In the genomic region with DNA sequence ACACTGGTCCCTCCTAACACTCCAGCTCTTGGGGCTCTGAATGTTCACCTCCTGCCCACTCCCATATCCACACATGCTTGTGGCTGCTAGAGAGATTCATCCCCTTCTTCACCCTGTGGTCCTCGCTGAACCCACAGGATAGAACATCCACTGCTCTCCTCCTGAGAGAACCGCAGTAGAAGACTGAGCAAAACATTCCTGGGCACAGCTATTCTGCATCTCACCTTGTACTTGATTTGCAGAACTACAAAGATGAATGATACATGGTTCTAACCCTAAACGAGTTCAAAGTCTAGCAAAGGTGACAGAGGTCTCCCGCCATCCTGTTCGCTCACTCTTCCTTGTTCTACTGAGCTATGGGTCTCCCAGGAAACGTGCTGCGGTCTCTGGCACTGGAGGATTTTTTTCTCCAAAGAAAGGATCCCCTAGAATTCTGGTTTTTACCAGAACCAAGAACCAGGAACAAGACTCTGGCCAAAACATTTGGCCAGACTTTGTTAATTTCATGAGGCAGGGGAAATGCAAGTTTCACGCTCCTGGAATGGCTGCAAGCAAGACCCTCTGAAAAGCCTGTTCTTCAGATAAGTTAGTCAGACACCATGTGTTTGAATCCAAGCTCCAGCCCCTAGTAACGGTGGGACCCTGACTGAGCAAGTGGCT, we compare ENCODE assay signal across 1 cellular context.
TF ChIP-seq lines count a peak whose summit lies in the region.

No MANE protein-coding gene starts in this region.

TF ChIP-seq in HepG2, 621 proteins besides CTCF, POLR2A, EP300 and RAD21 (continued from another document and continues in another):
- no peak; the same call in 1 of the 2 replicates for TF ChIP-seq TGIF2 (CRISPR knock-in tag; IDR thresholded peaks at IDR 0.05)
- TF ChIP-seq NFYB (CRISPR knock-in tag; IDR thresholded peaks at IDR 0.05): no peak
- 0 out of 2 replicates have a peak, but pooled peaks have one; percentile 34 for TF ChIP-seq CENPT (CRISPR knock-in tag; IDR thresholded peaks at IDR 0.05; ENCODE audit: low read depth)
- no peak for TF ChIP-seq ZNF510 (CRISPR knock-in tag; IDR thresholded peaks at IDR 0.05; ENCODE audit: low read depth)
- peak; percentile 58; the same call in 1 of the 2 replicates for TF ChIP-seq MAX (IDR thresholded peaks at IDR 0.05)
- no peak for TF ChIP-seq NFE2L2 (IDR thresholded peaks at IDR 0.05; ENCODE audit: low read length)
- no peak for TF ChIP-seq ZNF557 (CRISPR knock-in tag; IDR thresholded peaks at IDR 0.05)
- TF ChIP-seq, protein P1, sequence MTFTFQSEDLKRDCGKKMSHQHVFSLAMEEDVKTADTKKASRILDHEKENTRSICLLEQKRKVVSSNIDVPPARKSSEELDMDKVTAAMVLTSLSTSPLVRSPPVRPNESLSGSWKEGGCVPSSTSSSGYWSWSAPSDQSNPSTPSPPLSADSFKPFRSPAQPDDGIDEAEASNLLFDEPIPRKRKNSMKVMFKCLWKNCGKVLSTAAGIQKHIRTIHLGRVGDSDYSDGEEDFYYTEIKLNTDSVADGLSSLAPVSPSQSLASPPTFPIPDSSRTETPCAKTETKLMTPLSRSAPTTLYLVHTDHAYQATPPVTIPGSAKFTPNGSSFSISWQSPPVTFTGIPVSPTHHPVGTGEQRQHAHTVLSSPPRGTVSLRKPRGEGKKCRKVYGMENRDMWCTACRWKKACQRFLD (CRISPR knock-in tag; IDR thresholded peaks at IDR 0.05; ENCODE audit: borderline replicate concordance): 0 out of 2 replicates have a peak, but pooled peaks have one; percentile 23
- no peak for TF ChIP-seq ZNF569 (CRISPR knock-in tag; IDR thresholded peaks at IDR 0.05; ENCODE audit: borderline replicate concordance)
- no peak for TF ChIP-seq ZSCAN30 (CRISPR knock-in tag; IDR thresholded peaks at IDR 0.05)
- TF ChIP-seq GATAD1 (CRISPR knock-in tag; IDR thresholded peaks at IDR 0.05): peak; percentile 6; the same call in 1 of the 2 replicates
- no peak for TF ChIP-seq TRIM22 (IDR thresholded peaks at IDR 0.05)
- no peak for TF ChIP-seq GABPA (IDR thresholded peaks at IDR 0.05; ENCODE audit: low read depth, low read length)
- TF ChIP-seq GABPA (CRISPR knock-in tag; IDR thresholded peaks at IDR 0.05; ENCODE audit: low read depth): no peak
- no peak for TF ChIP-seq NFE2 (CRISPR knock-in tag; IDR thresholded peaks at IDR 0.05)
- TF ChIP-seq, protein P2, sequence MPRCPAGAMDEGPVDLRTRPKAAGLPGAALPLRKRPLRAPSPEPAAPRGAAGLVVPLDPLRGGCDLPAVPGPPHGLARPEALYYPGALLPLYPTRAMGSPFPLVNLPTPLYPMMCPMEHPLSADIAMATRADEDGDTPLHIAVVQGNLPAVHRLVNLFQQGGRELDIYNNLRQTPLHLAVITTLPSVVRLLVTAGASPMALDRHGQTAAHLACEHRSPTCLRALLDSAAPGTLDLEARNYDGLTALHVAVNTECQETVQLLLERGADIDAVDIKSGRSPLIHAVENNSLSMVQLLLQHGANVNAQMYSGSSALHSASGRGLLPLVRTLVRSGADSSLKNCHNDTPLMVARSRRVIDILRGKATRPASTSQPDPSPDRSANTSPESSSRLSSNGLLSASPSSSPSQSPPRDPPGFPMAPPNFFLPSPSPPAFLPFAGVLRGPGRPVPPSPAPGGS (CRISPR knock-in tag; IDR thresholded peaks at IDR 0.05): no peak
- TF ChIP-seq ZNF274 (CRISPR knock-in tag; IDR thresholded peaks at IDR 0.05): 0 out of 2 replicates have a peak, but pooled peaks have one; percentile 44
- no peak for TF ChIP-seq SRF (IDR thresholded peaks at IDR 0.05; ENCODE audit: low read depth, low read length)
- TF ChIP-seq ONECUT2 (CRISPR knock-in tag; IDR thresholded peaks at IDR 0.05): no peak
- TF ChIP-seq TBX3 (IDR thresholded peaks at IDR 0.05; ENCODE audit: borderline replicate concordance): no peak
- TF ChIP-seq ZNF317 (CRISPR knock-in tag; IDR thresholded peaks at IDR 0.05): 0 out of 2 replicates have a peak, but pooled peaks have one; percentile 7
- no peak for TF ChIP-seq ZNF33B (CRISPR knock-in tag; IDR thresholded peaks at IDR 0.05)
- TF ChIP-seq SIN3A (IDR thresholded peaks at IDR 0.05; ENCODE audit: borderline replicate concordance, low read depth, low read length): no peak
- no peak for TF ChIP-seq ZNF382 (CRISPR knock-in tag; IDR thresholded peaks at IDR 0.05; ENCODE audit: borderline replicate concordance)
- TF ChIP-seq ZSCAN31 (CRISPR knock-in tag; IDR thresholded peaks at IDR 0.05; ENCODE audit: low read depth): no peak
- TF ChIP-seq ZNF143 (CRISPR knock-in tag; IDR thresholded peaks at IDR 0.05): peak; percentile 57
- TF ChIP-seq ZNF766 (CRISPR knock-in tag; IDR thresholded peaks at IDR 0.05; ENCODE audit: borderline replicate concordance): no peak; the same call in 1 of the 2 replicates
- TF ChIP-seq, protein P3, sequence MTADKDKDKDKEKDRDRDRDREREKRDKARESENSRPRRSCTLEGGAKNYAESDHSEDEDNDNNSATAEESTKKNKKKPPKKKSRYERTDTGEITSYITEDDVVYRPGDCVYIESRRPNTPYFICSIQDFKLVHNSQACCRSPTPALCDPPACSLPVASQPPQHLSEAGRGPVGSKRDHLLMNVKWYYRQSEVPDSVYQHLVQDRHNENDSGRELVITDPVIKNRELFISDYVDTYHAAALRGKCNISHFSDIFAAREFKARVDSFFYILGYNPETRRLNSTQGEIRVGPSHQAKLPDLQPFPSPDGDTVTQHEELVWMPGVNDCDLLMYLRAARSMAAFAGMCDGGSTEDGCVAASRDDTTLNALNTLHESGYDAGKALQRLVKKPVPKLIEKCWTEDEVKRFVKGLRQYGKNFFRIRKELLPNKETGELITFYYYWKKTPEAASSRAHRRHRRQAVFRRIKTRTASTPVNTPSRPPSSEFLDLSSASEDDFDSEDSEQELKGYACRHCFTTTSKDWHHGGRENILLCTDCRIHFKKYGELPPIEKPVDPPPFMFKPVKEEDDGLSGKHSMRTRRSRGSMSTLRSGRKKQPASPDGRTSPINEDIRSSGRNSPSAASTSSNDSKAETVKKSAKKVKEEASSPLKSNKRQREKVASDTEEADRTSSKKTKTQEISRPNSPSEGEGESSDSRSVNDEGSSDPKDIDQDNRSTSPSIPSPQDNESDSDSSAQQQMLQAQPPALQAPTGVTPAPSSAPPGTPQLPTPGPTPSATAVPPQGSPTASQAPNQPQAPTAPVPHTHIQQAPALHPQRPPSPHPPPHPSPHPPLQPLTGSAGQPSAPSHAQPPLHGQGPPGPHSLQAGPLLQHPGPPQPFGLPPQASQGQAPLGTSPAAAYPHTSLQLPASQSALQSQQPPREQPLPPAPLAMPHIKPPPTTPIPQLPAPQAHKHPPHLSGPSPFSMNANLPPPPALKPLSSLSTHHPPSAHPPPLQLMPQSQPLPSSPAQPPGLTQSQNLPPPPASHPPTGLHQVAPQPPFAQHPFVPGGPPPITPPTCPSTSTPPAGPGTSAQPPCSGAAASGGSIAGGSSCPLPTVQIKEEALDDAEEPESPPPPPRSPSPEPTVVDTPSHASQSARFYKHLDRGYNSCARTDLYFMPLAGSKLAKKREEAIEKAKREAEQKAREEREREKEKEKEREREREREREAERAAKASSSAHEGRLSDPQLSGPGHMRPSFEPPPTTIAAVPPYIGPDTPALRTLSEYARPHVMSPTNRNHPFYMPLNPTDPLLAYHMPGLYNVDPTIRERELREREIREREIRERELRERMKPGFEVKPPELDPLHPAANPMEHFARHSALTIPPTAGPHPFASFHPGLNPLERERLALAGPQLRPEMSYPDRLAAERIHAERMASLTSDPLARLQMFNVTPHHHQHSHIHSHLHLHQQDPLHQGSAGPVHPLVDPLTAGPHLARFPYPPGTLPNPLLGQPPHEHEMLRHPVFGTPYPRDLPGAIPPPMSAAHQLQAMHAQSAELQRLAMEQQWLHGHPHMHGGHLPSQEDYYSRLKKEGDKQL (CRISPR knock-in tag; IDR thresholded peaks at IDR 0.05; ENCODE audit: low read depth): no peak
- TF ChIP-seq CBX5 (CRISPR knock-in tag; IDR thresholded peaks at IDR 0.05; ENCODE audit: borderline replicate concordance): peak; percentile 15; the same call in 1 of the 2 replicates
- no peak for TF ChIP-seq ZSCAN25 (CRISPR knock-in tag; IDR thresholded peaks at IDR 0.05)
- no peak for TF ChIP-seq ZFYVE20 (CRISPR knock-in tag; IDR thresholded peaks at IDR 0.05; ENCODE audit: borderline replicate concordance, low read depth)
- TF ChIP-seq ZNF326 (CRISPR knock-in tag; IDR thresholded peaks at IDR 0.05; ENCODE audit: borderline replicate concordance): no peak
- TF ChIP-seq, protein P4, sequence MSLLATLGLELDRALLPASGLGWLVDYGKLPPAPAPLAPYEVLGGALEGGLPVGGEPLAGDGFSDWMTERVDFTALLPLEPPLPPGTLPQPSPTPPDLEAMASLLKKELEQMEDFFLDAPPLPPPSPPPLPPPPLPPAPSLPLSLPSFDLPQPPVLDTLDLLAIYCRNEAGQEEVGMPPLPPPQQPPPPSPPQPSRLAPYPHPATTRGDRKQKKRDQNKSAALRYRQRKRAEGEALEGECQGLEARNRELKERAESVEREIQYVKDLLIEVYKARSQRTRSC (CRISPR knock-in tag; IDR thresholded peaks at IDR 0.05; ENCODE audit: low read depth): no peak
- peak; percentile 23; the same call in 1 of the 2 replicates for TF ChIP-seq BCL6 (CRISPR knock-in tag; IDR thresholded peaks at IDR 0.05)
- peak; percentile 81 for TF ChIP-seq ZSCAN29 (CRISPR knock-in tag; conservative IDR thresholded peaks at IDR 0.05)
- TF ChIP-seq JUN (CRISPR knock-in tag; IDR thresholded peaks at IDR 0.05): no peak
- no peak for TF ChIP-seq ZBTB21 (CRISPR knock-in tag; IDR thresholded peaks at IDR 0.05)
- peak; percentile 87 for TF ChIP-seq SALL1 (CRISPR knock-in tag; IDR thresholded peaks at IDR 0.05)
- TF ChIP-seq ZNF552 (CRISPR knock-in tag; IDR thresholded peaks at IDR 0.05; ENCODE audit: borderline replicate concordance): no peak
- no peak for TF ChIP-seq STAT5B (CRISPR knock-in tag; IDR thresholded peaks at IDR 0.05)
- TF ChIP-seq ZMYM2 (CRISPR knock-in tag; IDR thresholded peaks at IDR 0.05): 0 out of 2 replicates have a peak, but pooled peaks have one; percentile 2
- no peak for TF ChIP-seq ZNF276 (CRISPR knock-in tag; IDR thresholded peaks at IDR 0.05; ENCODE audit: low read depth)
- TF ChIP-seq ADNP (CRISPR knock-in tag; IDR thresholded peaks at IDR 0.05): no peak
- no peak for TF ChIP-seq PAF1 (CRISPR knock-in tag; IDR thresholded peaks at IDR 0.05)
- TF ChIP-seq, protein P5, sequence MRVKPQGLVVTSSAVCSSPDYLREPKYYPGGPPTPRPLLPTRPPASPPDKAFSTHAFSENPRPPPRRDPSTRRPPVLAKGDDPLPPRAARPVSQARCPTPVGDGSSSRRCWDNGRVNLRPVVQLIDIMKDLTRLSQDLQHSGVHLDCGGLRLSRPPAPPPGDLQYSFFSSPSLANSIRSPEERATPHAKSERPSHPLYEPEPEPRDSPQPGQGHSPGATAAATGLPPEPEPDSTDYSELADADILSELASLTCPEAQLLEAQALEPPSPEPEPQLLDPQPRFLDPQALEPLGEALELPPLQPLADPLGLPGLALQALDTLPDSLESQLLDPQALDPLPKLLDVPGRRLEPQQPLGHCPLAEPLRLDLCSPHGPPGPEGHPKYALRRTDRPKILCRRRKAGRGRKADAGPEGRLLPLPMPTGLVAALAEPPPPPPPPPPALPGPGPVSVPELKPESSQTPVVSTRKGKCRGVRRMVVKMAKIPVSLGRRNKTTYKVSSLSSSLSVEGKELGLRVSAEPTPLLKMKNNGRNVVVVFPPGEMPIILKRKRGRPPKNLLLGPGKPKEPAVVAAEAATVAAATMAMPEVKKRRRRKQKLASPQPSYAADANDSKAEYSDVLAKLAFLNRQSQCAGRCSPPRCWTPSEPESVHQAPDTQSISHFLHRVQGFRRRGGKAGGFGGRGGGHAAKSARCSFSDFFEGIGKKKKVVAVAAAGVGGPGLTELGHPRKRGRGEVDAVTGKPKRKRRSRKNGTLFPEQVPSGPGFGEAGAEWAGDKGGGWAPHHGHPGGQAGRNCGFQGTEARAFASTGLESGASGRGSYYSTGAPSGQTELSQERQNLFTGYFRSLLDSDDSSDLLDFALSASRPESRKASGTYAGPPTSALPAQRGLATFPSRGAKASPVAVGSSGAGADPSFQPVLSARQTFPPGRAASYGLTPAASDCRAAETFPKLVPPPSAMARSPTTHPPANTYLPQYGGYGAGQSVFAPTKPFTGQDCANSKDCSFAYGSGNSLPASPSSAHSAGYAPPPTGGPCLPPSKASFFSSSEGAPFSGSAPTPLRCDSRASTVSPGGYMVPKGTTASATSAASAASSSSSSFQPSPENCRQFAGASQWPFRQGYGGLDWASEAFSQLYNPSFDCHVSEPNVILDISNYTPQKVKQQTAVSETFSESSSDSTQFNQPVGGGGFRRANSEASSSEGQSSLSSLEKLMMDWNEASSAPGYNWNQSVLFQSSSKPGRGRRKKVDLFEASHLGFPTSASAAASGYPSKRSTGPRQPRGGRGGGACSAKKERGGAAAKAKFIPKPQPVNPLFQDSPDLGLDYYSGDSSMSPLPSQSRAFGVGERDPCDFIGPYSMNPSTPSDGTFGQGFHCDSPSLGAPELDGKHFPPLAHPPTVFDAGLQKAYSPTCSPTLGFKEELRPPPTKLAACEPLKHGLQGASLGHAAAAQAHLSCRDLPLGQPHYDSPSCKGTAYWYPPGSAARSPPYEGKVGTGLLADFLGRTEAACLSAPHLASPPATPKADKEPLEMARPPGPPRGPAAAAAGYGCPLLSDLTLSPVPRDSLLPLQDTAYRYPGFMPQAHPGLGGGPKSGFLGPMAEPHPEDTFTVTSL (CRISPR knock-in tag; IDR thresholded peaks at IDR 0.05; ENCODE audit: borderline replicate concordance): no peak; the same call in 1 of the 2 replicates
- TF ChIP-seq CHCHD3 (CRISPR knock-in tag; IDR thresholded peaks at IDR 0.05): peak; percentile 74; the same call in 1 of the 2 replicates
- TF ChIP-seq ZEB1 (IDR thresholded peaks at IDR 0.05; ENCODE audit: insufficient replicate concordance, low read depth): peak; percentile 35
